ENCODE assay signal across 8 cellular contexts in the genomic region with DNA sequence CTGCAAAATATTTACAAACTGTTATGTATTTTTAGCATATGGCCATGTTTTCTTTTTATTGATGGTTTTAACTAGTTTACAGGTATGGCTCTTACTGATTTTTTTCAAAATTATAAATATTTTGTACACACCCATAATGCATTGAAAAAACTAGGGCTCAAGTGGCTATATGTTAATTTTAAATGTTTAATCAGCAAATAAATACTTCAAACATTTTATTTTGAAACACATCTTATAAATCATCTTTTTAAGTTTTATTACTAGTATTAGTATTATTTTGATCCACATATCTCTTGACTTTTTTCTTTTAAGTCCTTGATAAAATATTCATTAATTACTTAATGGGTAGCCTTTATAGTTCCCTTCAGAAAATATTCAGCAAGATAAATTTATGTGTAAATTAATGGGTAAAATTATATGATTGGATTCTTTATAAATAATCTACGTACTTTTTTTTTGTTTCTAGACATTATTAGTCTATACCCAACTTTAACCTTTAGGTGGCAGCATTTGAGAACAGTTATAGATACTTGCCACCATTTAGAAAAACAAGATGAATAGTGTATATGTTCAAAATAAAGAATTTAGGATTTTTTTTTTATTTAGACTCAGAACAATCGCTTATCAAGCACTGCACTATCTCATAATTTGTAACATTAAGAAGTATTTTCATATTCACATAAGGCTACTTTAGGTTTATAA.
A peak's percentile ranks its signal among the peaks of the same experiment; 100 is the strongest.
DNase-seq lines count a peak whose midpoint lies in the region; ATAC-seq, FAIRE-seq and TF ChIP-seq lines count a peak whose summit lies in the region.

No MANE protein-coding gene starts in this region.

- H3K9me3 ChIP-seq in adrenal gland (replicated peaks in 1 of 3): no peaks in the 10 kb centered on the region

- H3K36me3 ChIP-seq in adrenal gland (replicated peaks in 1 of 2): no peaks in the 10 kb centered on the region

- WGBS in adrenal gland, 4 donors: 12 to 19% (median 17%) methylated on average over 2 of the region's 2 CpGs

- no peak overlapping the region for H3K27ac ChIP-seq in adrenal gland

- H3K27me3 ChIP-seq in adrenal gland: no peaks in the 10 kb centered on the region

- FAIRE-seq in A204.1 (lab: Jason Lieb, UNC): peak; percentile 98

- H3K4me1 ChIP-seq in adrenal gland (replicated peaks in 1 of 2): peaks cover 0 to 4% of the 10 kb centered on the region in 2 donors

- no peak for TF ChIP-seq POLR2A in adrenal gland (IDR thresholded peaks at IDR 0.05)

- intact Hi-C loops in adrenal gland (cut with DNase I): no loop called here

- DNase-seq in LoVo (ENCODE audit: low spot score) (peak; percentile 34), adrenal gland (no peak), myocyte (ENCODE audit: low read depth) (peak; percentile 21), amygdala (lab: John Stamatoyannopoulos, UW) (no peak)
- DNase-seq in activated CD4-positive, alpha-beta T cell treated with anti-CD3 and anti-CD28 coated beads for 1 hour: no peak

- ATAC-seq in GM18519 (IDR thresholded peaks at IDR 0.05; ENCODE audit: low FRiP score, unreplicated experiment) (peak; percentile 76), HG03457 (IDR thresholded peaks at IDR 0.05; ENCODE audit: unreplicated experiment) (no peak)

- peak; percentile 18 to 55 (median 42) for TF ChIP-seq CTCF in adrenal gland (IDR thresholded peaks at IDR 0.05)

- no peak overlapping the region for H3K4me3 ChIP-seq in adrenal gland

Comparison
In these comparisons a context has a peak if more than half of its experiments do, and no peak if none do; other contexts are left out.
1. DNase-seq: peak in LoVo (single experiment) and myocyte (single experiment); none in adrenal gland (0 of 7), amygdala (0 of 56) and activated CD4-positive, alpha-beta T cell treated with anti-CD3 and anti-CD28 coated beads for 1 hour (single experiment).